In the genomic region with DNA sequence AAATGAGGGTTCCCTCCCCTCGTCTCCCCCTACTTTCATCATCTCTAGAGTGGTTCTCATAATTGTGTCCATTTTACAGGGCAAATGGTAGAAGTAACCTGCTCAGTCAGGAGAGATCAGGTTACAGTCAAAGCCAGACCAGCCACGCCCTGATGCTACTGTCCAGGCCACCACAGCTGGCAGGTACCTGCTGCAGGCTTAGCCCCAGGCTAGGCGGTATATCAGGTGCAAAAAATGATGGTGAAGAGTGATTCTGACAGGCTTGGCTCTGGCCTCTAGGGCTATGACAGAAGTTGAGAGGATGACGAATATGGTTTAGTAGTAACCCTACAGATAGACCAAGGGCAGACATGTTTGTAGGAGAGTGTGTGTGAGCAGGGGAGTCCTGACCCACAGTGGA, we compare ENCODE assay signal across 25 cellular contexts.
DNase-seq lines count a peak whose midpoint lies in the region; ATAC-seq, FAIRE-seq and TF ChIP-seq lines count a peak whose summit lies in the region.
"Had no signal": no experiment of that assay in that cellular context is flagged by ENCODE, and none has a peak within 500 bp of the region (broad histone marks: within the 10 kb centered on the region; RNA-seq: fewer than 3 reads in every experiment).

No MANE protein-coding gene starts in this region.

- H3K9me3 ChIP-seq in HepG2 (ENCODE audit: low read length) = no peaks in the 10 kb centered on the region
- H3K9me3 ChIP-seq in right lobe of liver = no peaks in the 10 kb centered on the region
- no peaks in the 10 kb centered on the region for H3K9me3 ChIP-seq in PC-3 (ENCODE audit: low read length)
- H3K9me3 ChIP-seq: BLaER1, SJCRH30 had no signal

- TF ChIP-seq CTCF in HepG2 (CRISPR knock-in tag; IDR thresholded peaks at IDR 0.05) (no peak), right lobe of liver (IDR thresholded peaks at IDR 0.05) (no peak), PC-3 (conservative IDR thresholded peaks at IDR 0.05; ENCODE audit: low read depth, low read length) (no peak), type B pancreatic cell (conservative IDR thresholded peaks at IDR 0.05) (no peak)

- H2AFZ ChIP-seq in HepG2 (ENCODE audit: low read length) = no peak overlapping the region
- H2AFZ ChIP-seq in PC-3 (ENCODE audit: low read length) = no peak overlapping the region

- 0 out of 2 replicates have a peak, but pooled peaks cover 3% of the 10 kb centered on the region for H4K20me1 ChIP-seq in HepG2 (ENCODE audit: insufficient read depth, low read length)
- H4K20me1 ChIP-seq in PC-3 (ENCODE audit: low read length) = 0 out of 2 replicates have a peak, but pooled peaks cover 4% of the 10 kb centered on the region

- intact Hi-C loops in HepG2 (cut with micrococcal nuclease; ENCODE audit: unreplicated experiment) (no loop called here), right lobe of liver (cut with DNase I) (no loop called here), PC-3 (cut with micrococcal nuclease) (loop anchor here (10.0 kb wide), 1 partner anchor 483 kb away; a partner anchor contains a TSS)
- intact Hi-C loops in activated T-helper 2 cell treated with anti-CD3 and anti-CD28 coated beads, Interferon-gamma antibody, Interleukin-2, Interleukin-4, amounts not matched to agents 10 μg/mL and 5 μg/mL and 100 μg/mL, durations not matched to agents 14 hours and 24 hours and 36 hours (cut with micrococcal nuclease) = no loop called here

- no peaks in the 10 kb centered on the region for H3K27me3 Mint-ChIP-seq in memory B cell
- H3K27me3 Mint-ChIP-seq in type B pancreatic cell = no peaks in the 10 kb centered on the region
- H3K27me3 Mint-ChIP-seq in activated T-helper 2 cell treated with anti-CD3 and anti-CD28 coated beads, Interferon-gamma antibody, Interleukin-2, Interleukin-4, amounts not matched to agents 10 μg/mL and 5 μg/mL and 100 μg/mL, durations not matched to agents 14 hours and 24 hours and 36 hours (ENCODE audit: low read depth) = no peaks in the 10 kb centered on the region
- H3K27me3 Mint-ChIP-seq: T-helper 17 cell had no signal

- no peak overlapping the region for H3K27ac ChIP-seq in HepG2 (ENCODE audit: extremely low read length, insufficient read depth, low read length)
- no peak overlapping the region for H3K27ac ChIP-seq in right lobe of liver
- H3K27ac ChIP-seq in PC-3 (ENCODE audit: low read length) = no peak overlapping the region
- H3K27ac ChIP-seq: BLaER1, SJCRH30 had no signal

- H3K4me3 Mint-ChIP-seq in memory B cell = peak overlapping the region; percentile 3
- peak overlapping the region; percentile 73 for H3K4me3 Mint-ChIP-seq in type B pancreatic cell
- no peak overlapping the region for H3K4me3 Mint-ChIP-seq in activated T-helper 2 cell treated with anti-CD3 and anti-CD28 coated beads, Interferon-gamma antibody, Interleukin-2, Interleukin-4, amounts not matched to agents 10 μg/mL and 5 μg/mL and 100 μg/mL, durations not matched to agents 14 hours and 24 hours and 36 hours (ENCODE audit: low read depth)
- H3K4me3 Mint-ChIP-seq: activated CD8-positive, alpha-beta memory T cell treated with anti-CD3 and anti-CD28 coated beads, Interleukin-2, amount 10 ng/mL, durations not matched to agents 7 days and 5 days; T-helper 17 cell had no signal

- no peaks in the 10 kb centered on the region; a peak in 1 of 5 replicates for H3K27me3 ChIP-seq in HepG2 (ENCODE audit: control insufficient read depth in 1 of 2, insufficient read depth in 2 of 2, low read length in 2 of 2)
- no peaks in the 10 kb centered on the region for H3K27me3 ChIP-seq in right lobe of liver
- no peaks in the 10 kb centered on the region for H3K27me3 ChIP-seq in PC-3 (ENCODE audit: low read length)
- H3K27me3 ChIP-seq: BLaER1, SJCRH30 had no signal

- DNase-seq in HepG2 (ENCODE audit: low spot score) = no peak
- DNase-seq in right lobe of liver = no peak
- DNase-seq in PC-3 = peak; percentile 36
- no peak for DNase-seq in memory B cell (ENCODE audit: low spot score in 2 of 2)
- DNase-seq in type B pancreatic cell (ENCODE audit: extremely low spot score, unreplicated experiment) = no peak
- no peak for DNase-seq in cerebellum (ENCODE audit: low spot score)
- DNase-seq in activated T-helper 2 cell treated with anti-CD3 and anti-CD28 coated beads, Interferon-gamma antibody, Interleukin-2, Interleukin-4, amounts not matched to agents 10 μg/mL and 5 μg/mL and 100 μg/mL, durations not matched to agents 14 hours and 24 hours and 36 hours (ENCODE audit: low spot score) = no peak
- no peak for DNase-seq in activated gamma-delta T cell treated with Interleukin-2 at 50 U/mL for 16 hours
- DNase-seq: ACHN; activated CD4-positive, alpha-beta T cell treated with anti-CD3 and anti-CD28 coated beads, Interleukin-2, amount 50 U/mL, for 1 hour; activated CD8-positive, alpha-beta memory T cell treated with anti-CD3 and anti-CD28 coated beads, Interleukin-2, amount 10 ng/mL, durations not matched to agents 7 days and 5 days; activated T-cell treated with anti-CD3 and anti-CD28 coated beads, Interleukin-2, amount 50 U/mL, for 72 hours; cerebellar nuclear complex; glutamatergic neuron; NCI-H1105; NCI-H2081 treated with DMSO at 0.1 percent for 48 hours; NCI-H446; SJCRH30; stimulated activated CD4-positive, alpha-beta T cell treated with anti-CD3 and anti-CD28 coated beads, Interleukin-4, amount 100 ng/mL, for 1 hour; stimulated activated naive CD4-positive, alpha-beta T cell; T-helper 17 cell had no signal

- no peaks in the 10 kb centered on the region for H3K9me2 ChIP-seq in PC-3 (replicated peaks; ENCODE audit: low read length)

- H3K4me2 ChIP-seq in HepG2 (ENCODE audit: low read depth, low read length) (no peak overlapping the region), PC-3 (ENCODE audit: low read length) (no peak overlapping the region)
- H3K4me2 ChIP-seq: BLaER1 had no signal

- CTCF ChIA-PET in HepG2 (lab: Yijun Ruan, JAX; ENCODE audit: low intra/inter-chr PET ratio, low total read pairs) = interaction anchor here (3.8 kb wide), 1 partner anchor 42 kb away, joined by 40 read pairs; no protein-coding TSS in a partner anchor
- CTCF ChIA-PET in PC-3 (lab: Charles Lee) = no interaction called here

- in situ Hi-C loops in HepG2 (cut with HindIII; ENCODE audit: extremely low pct_ligation_motif_present, low pct_unique_long_range_greater_than_20kb) = no loop called here

- POLR2A ChIA-PET in HepG2 (lab: Yijun Ruan, JAX) = interaction anchor here (1.8 kb wide), 1 partner anchor 42 kb away, joined by 3 read pairs; no protein-coding TSS in a partner anchor
- POLR2A ChIA-PET in PC-3 (lab: Charles Lee; ENCODE audit: unreplicated experiment) = no interaction called here

- no peaks in the 10 kb centered on the region for H3F3A ChIP-seq in PC-3 (ENCODE audit: low read length, unreplicated experiment)

- ATAC-seq in HepG2 = no peak
- ATAC-seq in right lobe of liver = no peak
- no peak for ATAC-seq in PC-3
- ATAC-seq in memory B cell (ENCODE audit: low read depth) = no peak
- ATAC-seq: activated CD8-positive, alpha-beta memory T cell treated with anti-CD3 and anti-CD28 coated beads, Interleukin-2, amount 10 ng/mL, durations not matched to agents 7 days and 5 days; activated naive CD4-positive, alpha-beta T cell treated with anti-CD3 and anti-CD28 coated beads, Interleukin-2, amount 50 U/mL, for 72 hours; activated T-cell treated with anti-CD3 and anti-CD28 coated beads, Interleukin-2, amount 50 U/mL, for 72 hours; Panc1; T-helper 17 cell had no signal

- H3K4me1 ChIP-seq in HepG2 (ENCODE audit: insufficient read depth, low read length) (peaks cover 50% of the 10 kb centered on the region), right lobe of liver (peaks cover 0 to 10% (median 3%) of the 10 kb centered on the region in 4 donors), PC-3 (ENCODE audit: insufficient read depth, low read length) (peaks cover 12% of the 10 kb centered on the region; the same call in 1 of the 2 replicates)
- H3K4me1 ChIP-seq: SJCRH30 had no signal

- TF ChIP-seq POLR2A in HepG2 (IDR thresholded peaks at IDR 0.05; ENCODE audit: insufficient read depth in 1 of 2, low read depth in 2 of 2, low read length in 2 of 2) (no peak), right lobe of liver (IDR thresholded peaks at IDR 0.05) (no peak)

- no peaks in the 10 kb centered on the region for H3K36me3 Mint-ChIP-seq in memory B cell
- H3K36me3 Mint-ChIP-seq in type B pancreatic cell = no peaks in the 10 kb centered on the region
- peaks cover 22% of the 10 kb centered on the region for H3K36me3 Mint-ChIP-seq in activated T-helper 2 cell treated with anti-CD3 and anti-CD28 coated beads, Interferon-gamma antibody, Interleukin-2, Interleukin-4, amounts not matched to agents 10 μg/mL and 5 μg/mL and 100 μg/mL, durations not matched to agents 14 hours and 24 hours and 36 hours (ENCODE audit: low read depth)

- BruUV-seq in HepG2 (replicated peaks; lab: Mats Ljungman, UMichigan) (no TSS peak), PC-3 (replicated peaks; lab: Mats Ljungman, UMichigan) (no TSS peak)

- TF ChIP-seq EP300 in HepG2 (IDR thresholded peaks at IDR 0.05; ENCODE audit: low read depth in 2 of 2, low read length in 2 of 2) (no peak), HepG2 (CRISPR knock-in tag; IDR thresholded peaks at IDR 0.05; ENCODE audit: borderline replicate concordance) (no peak)

- H3K27ac Mint-ChIP-seq in memory B cell (peak overlapping the region; percentile 40), type B pancreatic cell (peak overlapping the region; percentile 1)
- H3K27ac Mint-ChIP-seq in activated T-helper 2 cell treated with anti-CD3 and anti-CD28 coated beads, Interferon-gamma antibody, Interleukin-2, Interleukin-4, amounts not matched to agents 10 μg/mL and 5 μg/mL and 100 μg/mL, durations not matched to agents 14 hours and 24 hours and 36 hours = no peak overlapping the region
- H3K27ac Mint-ChIP-seq: activated CD8-positive, alpha-beta memory T cell treated with anti-CD3 and anti-CD28 coated beads, Interleukin-2, amount 10 ng/mL, durations not matched to agents 7 days and 5 days; activated naive CD4-positive, alpha-beta T cell treated with anti-CD3 and anti-CD28 coated beads, Interleukin-2, amount 50 U/mL, for 72 hours; activated T-cell treated with anti-CD3 and anti-CD28 coated beads, Interleukin-2, amount 50 U/mL, for 72 hours; T-helper 17 cell had no signal

- no peak overlapping the region for H3K4me3 ChIP-seq in HepG2 (replicated peaks in 1 of 3; ENCODE audit: insufficient read depth in 1 of 3, low read depth in 2 of 3, low read length in 3 of 3)
- H3K4me3 ChIP-seq in right lobe of liver = no peak overlapping the region
- H3K4me3 ChIP-seq in PC-3 (ENCODE audit: low read length) = no peak overlapping the region
- H3K4me3 ChIP-seq: BLaER1, SJCRH30 had no signal

- H3K9me3 Mint-ChIP-seq in memory B cell (no peaks in the 10 kb centered on the region), type B pancreatic cell (no peaks in the 10 kb centered on the region)
- H3K9me3 Mint-ChIP-seq in activated T-helper 2 cell treated with anti-CD3 and anti-CD28 coated beads, Interferon-gamma antibody, Interleukin-2, Interleukin-4, amounts not matched to agents 10 μg/mL and 5 μg/mL and 100 μg/mL, durations not matched to agents 14 hours and 24 hours and 36 hours = no peaks in the 10 kb centered on the region
- H3K9me3 Mint-ChIP-seq: activated naive CD4-positive, alpha-beta T cell treated with anti-CD3 and anti-CD28 coated beads, Interleukin-2, amount 50 U/mL, for 72 hours; activated T-cell treated with anti-CD3 and anti-CD28 coated beads, Interleukin-2, amount 50 U/mL, for 72 hours had no signal

- no peak overlapping the region for H3K9ac ChIP-seq in HepG2 (ENCODE audit: insufficient read depth, low read depth, low read length)
- no peak overlapping the region for H3K9ac ChIP-seq in PC-3 (ENCODE audit: low read length)
- H3K9ac ChIP-seq: BLaER1 had no signal

- WGBS in HepG2 (ENCODE audit: low lambda C conversion rate) = 36% methylated on average over 4 of the region's 4 CpGs
- WGBS in right lobe of liver (ENCODE audit: insufficient coverage, low coverage, low lambda C conversion rate, missing lambda C conversion rate) = 95% methylated on average over 3 of the region's 4 CpGs

- FAIRE-seq in HepG2 (lab: Jason Lieb, UNC) = no peak
- FAIRE-seq: G401.6 had no signal

- peaks cover 35% of the 10 kb centered on the region for H3K4me1 Mint-ChIP-seq in memory B cell
- H3K4me1 Mint-ChIP-seq in type B pancreatic cell (ENCODE audit: unreplicated experiment) = peaks cover 7% of the 10 kb centered on the region
- H3K4me1 Mint-ChIP-seq in activated T-helper 2 cell treated with anti-CD3 and anti-CD28 coated beads, Interferon-gamma antibody, Interleukin-2, Interleukin-4, amounts not matched to agents 10 μg/mL and 5 μg/mL and 100 μg/mL, durations not matched to agents 14 hours and 24 hours and 36 hours (ENCODE audit: low read depth) = peaks cover 41% of the 10 kb centered on the region

- no peak for TF ChIP-seq RAD21 in HepG2 (CRISPR knock-in tag; IDR thresholded peaks at IDR 0.05)

- H3K79me2 ChIP-seq in HepG2 (ENCODE audit: insufficient read depth, low read length) (peaks cover 23% of the 10 kb centered on the region), PC-3 (ENCODE audit: low read length) (peaks cover 25% of the 10 kb centered on the region)

- H3K36me3 ChIP-seq in HepG2 (replicated peaks in 1 of 2; ENCODE audit: control insufficient read depth in 1 of 2, insufficient read depth in 2 of 2, low read length in 2 of 2) (no peaks in the 10 kb centered on the region), right lobe of liver (no peaks in the 10 kb centered on the region), PC-3 (ENCODE audit: low read depth, low read length) (no peaks in the 10 kb centered on the region)
- H3K36me3 ChIP-seq: BLaER1, SJCRH30 had no signal
